10 cellular contexts compared by ENCODE assay signal in genomic region chr2:64637931-64638330, GRCh38. TPM values are rescaled to one million over a fixed set of nuclear protein-coding genes. Genes with fewer than 3 reads are reported as not detected.
DNase-seq lines count a peak whose midpoint lies in the region; ATAC-seq and TF ChIP-seq lines count a peak whose summit lies in the region.
"Had no signal": no experiment of that assay in that cellular context is flagged by ENCODE, and none has a peak within 500 bp of the region (broad histone marks: within the 10 kb centered on the region; RNA-seq: fewer than 3 reads in every experiment).

No MANE protein-coding gene starts in this region.

- no peak for DNase-seq in CD4-positive, alpha-beta memory T cell
- DNase-seq in HFFc6 (no peak), SHP77 (lab: John Stamatoyannopoulos, UW) (no peak), GM19238 (ENCODE audit: insufficient read length, low spot score) (no peak)
- no peak for DNase-seq in naive thymus-derived CD8-positive, alpha-beta T cell
- DNase-seq: NCI-H2107 had no signal

- no peaks in the 10 kb centered on the region for H3K27me3 ChIP-seq in CD4-positive, alpha-beta memory T cell (ENCODE audit: insufficient read depth, low read length)

- H3K27ac Mint-ChIP-seq in CD4-positive, alpha-beta memory T cell, result peak overlapping the region; percentile 36 to 90 (median 71)
- peak overlapping the region; percentile 47 for H3K27ac Mint-ChIP-seq in HFFc6
- peak overlapping the region; percentile 93 for H3K27ac Mint-ChIP-seq in activated naive CD8-positive, alpha-beta T cell
- peak overlapping the region; percentile 84 to 97 (median 92) for H3K27ac Mint-ChIP-seq in naive thymus-derived CD8-positive, alpha-beta T cell

- no peak overlapping the region for H3K27ac ChIP-seq in CD4-positive, alpha-beta memory T cell (ENCODE audit: low read depth, low read length)

- H3K4me3 Mint-ChIP-seq in CD4-positive, alpha-beta memory T cell, result peak overlapping the region in 3 of 8 donors; percentile 22 to 66 (median 47)
- no peak overlapping the region for H3K4me3 Mint-ChIP-seq in HFFc6
- peak overlapping the region; percentile 60 for H3K4me3 Mint-ChIP-seq in activated naive CD8-positive, alpha-beta T cell
- H3K4me3 Mint-ChIP-seq in naive thymus-derived CD8-positive, alpha-beta T cell, result peak overlapping the region in 9 of 10 donors; percentile 51 to 76 (median 65)

- H3K4me1 ChIP-seq in CD4-positive, alpha-beta memory T cell (ENCODE audit: insufficient read depth, low read length), result peaks cover 30% of the 10 kb centered on the region

- H3K27me3 Mint-ChIP-seq in CD4-positive, alpha-beta memory T cell, result no peaks in the 10 kb centered on the region
- no peaks in the 10 kb centered on the region for H3K27me3 Mint-ChIP-seq in HFFc6 (ENCODE audit: insufficient read depth)
- no peaks in the 10 kb centered on the region for H3K27me3 Mint-ChIP-seq in activated naive CD8-positive, alpha-beta T cell
- no peaks in the 10 kb centered on the region for H3K27me3 Mint-ChIP-seq in naive thymus-derived CD8-positive, alpha-beta T cell

- intact Hi-C loops in CD4-positive, alpha-beta memory T cell (cut with micrococcal nuclease), result no loop called here

- no peaks in the 10 kb centered on the region for H3K9me3 Mint-ChIP-seq in CD4-positive, alpha-beta memory T cell
- no peaks in the 10 kb centered on the region for H3K9me3 Mint-ChIP-seq in HFFc6
- H3K9me3 Mint-ChIP-seq in activated naive CD8-positive, alpha-beta T cell (ENCODE audit: low read depth), result no peaks in the 10 kb centered on the region
- no peaks in the 10 kb centered on the region for H3K9me3 Mint-ChIP-seq in naive thymus-derived CD8-positive, alpha-beta T cell

- no peaks in the 10 kb centered on the region for H3K9me3 ChIP-seq in CD4-positive, alpha-beta memory T cell (ENCODE audit: control insufficient read depth in 1 of 2, low read length in 2 of 2)

- H3K4me3 ChIP-seq in CD4-positive, alpha-beta memory T cell (ENCODE audit: low read length in 2 of 2), result no peak overlapping the region

- H3K4me1 Mint-ChIP-seq in CD4-positive, alpha-beta memory T cell, result peaks cover 37 to 58% (median 41%) of the 10 kb centered on the region in 4 donors
- H3K4me1 Mint-ChIP-seq in HFFc6 (ENCODE audit: low read depth), result peaks cover 73% of the 10 kb centered on the region
- H3K4me1 Mint-ChIP-seq in activated naive CD8-positive, alpha-beta T cell (ENCODE audit: low read depth), result peaks cover 74% of the 10 kb centered on the region
- H3K4me1 Mint-ChIP-seq in naive thymus-derived CD8-positive, alpha-beta T cell, result peaks cover 40 to 85% (median 78%) of the 10 kb centered on the region in 4 donors

- H3K36me3 ChIP-seq in CD4-positive, alpha-beta memory T cell (ENCODE audit: insufficient read depth, low read length), result peaks cover 32% of the 10 kb centered on the region

- peaks cover 31 to 35% of the 10 kb centered on the region in 2 donors for H3K36me3 Mint-ChIP-seq in CD4-positive, alpha-beta memory T cell
- peaks cover 19% of the 10 kb centered on the region for H3K36me3 Mint-ChIP-seq in HFFc6 (ENCODE audit: low read depth)
- peaks cover 13% of the 10 kb centered on the region for H3K36me3 Mint-ChIP-seq in activated naive CD8-positive, alpha-beta T cell
- H3K36me3 Mint-ChIP-seq in naive thymus-derived CD8-positive, alpha-beta T cell, result peaks cover 7 to 42% (median 12%) of the 10 kb centered on the region in 3 donors

- no peak for TF ChIP-seq CTCF in HFFc6 (IDR thresholded peaks at IDR 0.05)

- CTCF ChIA-PET in CD4-positive, alpha-beta memory T cell (lab: Charles Lee; ENCODE audit: partially characterized antibody), result interaction anchor here (4.6 kb wide), 1 partner anchor 9 kb away, joined by 38 read pairs; no protein-coding TSS in a partner anchor

- POLR2A ChIA-PET in CD4-positive, alpha-beta memory T cell (lab: Charles Lee; ENCODE audit: partially characterized antibody), result interaction anchor here (1.3 to 1.5 kb wide), 4 partner anchors 13 to 193 kb away, joined by 3 to 5 read pairs (median 4); partner anchors contain the start of gene SERTAD2
- POLR2A ChIA-PET in naive thymus-derived CD8-positive, alpha-beta T cell (lab: Charles Lee), result interaction anchor here (0.6 to 5.1 kb wide), 5 partner anchors 16 to 114 kb away, joined by 3 to 25 read pairs (median 4); partner anchors contain the start of genes AFTPH and SERTAD2

- ATAC-seq in naive thymus-derived CD8-positive, alpha-beta T cell, result no peak
- ATAC-seq in GM18867 (IDR thresholded peaks at IDR 0.05; ENCODE audit: unreplicated experiment) (no peak), HG03097 (IDR thresholded peaks at IDR 0.05; ENCODE audit: low FRiP score, unreplicated experiment) (no peak)
- ATAC-seq: sciatic nerve had no signal

RNA-seq across cellular contexts. Expression of gene SERTAD2, which starts 15.8 kb away (rescaled TPM):
- 10 to 100 TPM; 23.5 to 24.6 TPM for total RNA-seq in CD4-positive, alpha-beta memory T cell
- polyA plus RNA-seq in CD4-positive, alpha-beta memory T cell, result 1 to 10 TPM; 2.6 to 5.5 TPM
- total RNA-seq in HFFc6 (2021; fragmentation: NEBNext Ultra II Directional; extraction: Animal tissue kit (Norgen Biotek cat#: 25700)), result 10 to 100 TPM; 22.2 to 33.9 (median 29.1) TPM
- 10 to 100 TPM; 33.0 to 34.5 TPM for total RNA-seq in naive thymus-derived CD8-positive, alpha-beta T cell
- 1 to 10 TPM; 5.5 to 9.2 (median 6.1) TPM for polyA plus RNA-seq in naive thymus-derived CD8-positive, alpha-beta T cell
